Comparison of ENCODE assay signal across 1 cellular context in genomic region chr17:46940692-46941404, GRCh38.
TF ChIP-seq lines count a peak whose summit lies in the region.

No MANE protein-coding gene starts in this region.

TF ChIP-seq in HepG2, 621 proteins besides CTCF, POLR2A, EP300 and RAD21 (continued from another document and continues in another):
- TF ChIP-seq PAXIP1 (CRISPR knock-in tag; conservative IDR thresholded peaks at IDR 0.05) (no peak), RBM39 (IDR thresholded peaks at IDR 0.05; ENCODE audit: low read depth, low read length, poor library complexity, severe bottlenecking) (no peak), ZNF549 (CRISPR knock-in tag; IDR thresholded peaks at IDR 0.05) (no peak), SOX6 (IDR thresholded peaks at IDR 0.05) (no peak), SOX6 (CRISPR knock-in tag; IDR thresholded peaks at IDR 0.05) (peak; percentile 69), THAP11 (CRISPR knock-in tag; IDR thresholded peaks at IDR 0.05) (peak; percentile 56), TEAD3 (CRISPR knock-in tag; optimal IDR thresholded peaks at IDR 0.05; ENCODE audit: borderline replicate concordance) (peak; percentile 77), ZNF33A (CRISPR knock-in tag; IDR thresholded peaks at IDR 0.05; ENCODE audit: borderline replicate concordance) (no peak), ZNF691 (CRISPR knock-in tag; IDR thresholded peaks at IDR 0.05; ENCODE audit: borderline replicate concordance, low read depth) (no peak; the same call in 1 of the 2 replicates), RNF2 (conservative IDR thresholded peaks at IDR 0.05; ENCODE audit: low read depth) (0 out of 2 replicates have a peak, but pooled peaks have one; percentile 36), CREB3 (CRISPR knock-in tag; IDR thresholded peaks at IDR 0.05) (no peak), YEATS2 (CRISPR knock-in tag; IDR thresholded peaks at IDR 0.05; ENCODE audit: borderline replicate concordance) (peak; percentile 65; the same call in 1 of the 2 replicates), ZNF790 (CRISPR knock-in tag; IDR thresholded peaks at IDR 0.05; ENCODE audit: borderline replicate concordance) (no peak), ATF7 (IDR thresholded peaks at IDR 0.05) (no peak), ATF7 (CRISPR knock-in tag; IDR thresholded peaks at IDR 0.05) (no peak), ARID4A (CRISPR knock-in tag; IDR thresholded peaks at IDR 0.05; ENCODE audit: borderline replicate concordance) (peak; percentile 27; the same call in 1 of the 2 replicates), TAF1 (CRISPR knock-in tag; IDR thresholded peaks at IDR 0.05) (no peak), ZNF253 (CRISPR knock-in tag; IDR thresholded peaks at IDR 0.05; ENCODE audit: borderline replicate concordance) (no peak), ZNF12 (CRISPR knock-in tag; IDR thresholded peaks at IDR 0.05) (no peak), PRMT3 (CRISPR knock-in tag; IDR thresholded peaks at IDR 0.05; ENCODE audit: borderline replicate concordance, low read depth) (no peak), GATAD1 (CRISPR knock-in tag; IDR thresholded peaks at IDR 0.05) (0 out of 2 replicates have a peak, but pooled peaks have one; percentile 44), ATAD3A (CRISPR knock-in tag; IDR thresholded peaks at IDR 0.05) (no peak), HMGXB4 (CRISPR knock-in tag; IDR thresholded peaks at IDR 0.05; ENCODE audit: borderline replicate concordance in 1 of 2, low read depth in 1 of 2) (peak; percentile 77 to 87; a peak in 3 of 4 replicates), MED8 (CRISPR knock-in tag; IDR thresholded peaks at IDR 0.05; ENCODE audit: insufficient replicate concordance) (no peak), ZNF569 (CRISPR knock-in tag; IDR thresholded peaks at IDR 0.05; ENCODE audit: borderline replicate concordance) (no peak), ADNP (CRISPR knock-in tag; IDR thresholded peaks at IDR 0.05) (no peak), ZNF704 (CRISPR knock-in tag; IDR thresholded peaks at IDR 0.05; ENCODE audit: borderline replicate concordance) (no peak), HMG20A (CRISPR knock-in tag; IDR thresholded peaks at IDR 0.05; ENCODE audit: borderline replicate concordance) (peak; percentile 48; the same call in 1 of the 2 replicates), BORCS8-MEF2B (CRISPR knock-in tag; IDR thresholded peaks at IDR 0.05) (peak; percentile 42; the same call in 1 of the 2 replicates), SP140L (CRISPR knock-in tag; IDR thresholded peaks at IDR 0.05; ENCODE audit: borderline replicate concordance) (no peak; the same call in 1 of the 2 replicates), ZNF510 (CRISPR knock-in tag; IDR thresholded peaks at IDR 0.05; ENCODE audit: low read depth) (no peak), SYNCRIP (IDR thresholded peaks at IDR 0.05; ENCODE audit: insufficient read depth, low read depth, low read length) (no peak), PBX2 (CRISPR knock-in tag; IDR thresholded peaks at IDR 0.05) (no peak), GPN1 (CRISPR knock-in tag; IDR thresholded peaks at IDR 0.05; ENCODE audit: borderline replicate concordance) (no peak), NR2F2 (IDR thresholded peaks at IDR 0.05; ENCODE audit: borderline replicate concordance, low read depth) (no peak), IKZF1 (IDR thresholded peaks at IDR 0.05) (no peak), DMAP1 (CRISPR knock-in tag; IDR thresholded peaks at IDR 0.05) (no peak), FOXP1 (IDR thresholded peaks at IDR 0.05) (no peak), FOXP1 (CRISPR knock-in tag; IDR thresholded peaks at IDR 0.05) (no peak), TP53 (CRISPR knock-in tag; conservative IDR thresholded peaks at IDR 0.05) (no peak), ZNF335 (CRISPR knock-in tag; IDR thresholded peaks at IDR 0.05) (peak; percentile 95), ZNF512B (CRISPR knock-in tag; IDR thresholded peaks at IDR 0.05; ENCODE audit: borderline replicate concordance) (no peak), SMARCE1 (IDR thresholded peaks at IDR 0.05; ENCODE audit: borderline replicate concordance) (no peak), ZNF512 (CRISPR knock-in tag; IDR thresholded peaks at IDR 0.05) (no peak), BRCA1 (CRISPR knock-in tag; IDR thresholded peaks at IDR 0.05) (no peak), SP5 (CRISPR knock-in tag; IDR thresholded peaks at IDR 0.05; ENCODE audit: borderline replicate concordance, low read depth) (no peak), ZNF557 (CRISPR knock-in tag; IDR thresholded peaks at IDR 0.05) (0 out of 2 replicates have a peak, but pooled peaks have one; percentile 24), ZNF564 (CRISPR knock-in tag; IDR thresholded peaks at IDR 0.05) (no peak), CBX1 (IDR thresholded peaks at IDR 0.05; ENCODE audit: low read depth) (no peak), SATB2 (CRISPR knock-in tag; IDR thresholded peaks at IDR 0.05) (no peak)
